10 cellular contexts compared by ENCODE assay signal in the genomic region with DNA sequence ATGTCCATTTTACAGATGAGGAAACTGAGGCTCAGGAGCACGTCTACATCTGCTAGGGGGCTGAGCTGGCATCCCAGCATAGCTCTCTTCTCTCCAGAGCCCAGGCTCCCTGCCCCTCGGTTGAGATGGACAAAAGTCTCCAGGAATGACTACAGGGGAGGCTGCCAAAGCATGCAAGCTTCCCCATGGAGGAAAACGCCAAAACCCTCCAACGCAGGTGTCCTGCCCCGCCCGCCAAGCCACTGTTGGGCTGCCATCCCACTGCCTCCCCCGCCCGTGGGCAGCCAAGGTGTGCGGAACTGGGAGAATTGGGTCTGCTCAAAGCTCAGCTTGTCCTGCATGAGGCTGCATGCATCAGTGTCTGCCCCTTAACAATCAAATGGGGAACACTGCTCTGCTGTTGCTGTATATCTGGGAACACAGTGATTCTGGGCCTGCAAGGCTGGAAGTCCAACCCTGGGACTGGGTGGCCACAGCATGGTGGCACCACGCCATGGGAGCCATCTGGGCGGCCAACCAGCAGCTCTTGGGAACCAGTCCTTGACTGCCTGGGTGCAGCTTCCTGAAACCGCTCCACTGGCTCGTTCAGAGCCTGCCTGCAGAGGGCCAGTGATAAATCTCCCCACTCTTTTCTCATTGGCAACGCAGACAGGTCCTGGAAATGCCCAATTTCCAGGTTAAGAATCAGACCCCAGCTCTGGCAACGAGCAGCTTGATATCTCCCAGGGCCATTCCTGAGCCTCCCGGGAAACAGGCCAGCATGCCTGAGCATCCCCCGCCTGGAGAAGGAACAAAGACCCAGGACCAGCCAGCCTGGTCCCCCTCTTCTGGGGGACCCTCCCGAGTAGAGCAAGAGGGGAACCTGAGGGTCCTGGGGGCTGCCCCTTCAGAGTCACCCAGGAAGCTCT. TPM values are rescaled to one million over a fixed set of nuclear protein-coding genes. Genes with fewer than 3 reads are reported as not detected.
A peak's percentile ranks its signal among the peaks of the same experiment; 100 is the strongest.
DNase-seq lines count a peak whose midpoint lies in the region; ATAC-seq, FAIRE-seq and TF ChIP-seq lines count a peak whose summit lies in the region.
"Had no signal": no experiment of that assay in that cellular context is flagged by ENCODE, and none has a peak within 500 bp of the region (broad histone marks: within the 10 kb centered on the region; RNA-seq: fewer than 3 reads in every experiment).

No MANE protein-coding gene starts in this region.

- ATAC-seq in HG02884 (IDR thresholded peaks at IDR 0.05; ENCODE audit: unreplicated experiment) = no peak

- no peaks in the 10 kb centered on the region for H3K27me3 Mint-ChIP-seq in activated CD4-positive, alpha-beta memory T cell treated with anti-CD3 and anti-CD28 coated beads, Interleukin-2, amount 10 ng/mL, durations not matched to agents 7 days and 5 days

- POLR2A ChIA-PET in activated CD4-positive, alpha-beta memory T cell treated with anti-CD3 and anti-CD28 coated beads, Interleukin-2, amount 10 ng/mL, durations not matched to agents 7 days and 5 days (lab: Charles Lee) = interaction anchor here (1.3 to 12.7 kb wide), 6 partner anchors 9 to 86 kb away, joined by 3 to 148 read pairs (median 6); a partner anchor contains a TSS

- 52 to 72% (median 56%) methylated on average over 17 to 18 of the region's 18 CpGs for whole genome bisulfite sequencing in small intestine, 3 donors

- peaks cover 18 to 30% of the 10 kb centered on the region in 2 donors for H3K4me1 ChIP-seq in small intestine (ENCODE audit: control insufficient read depth in 2 of 2, insufficient read depth in 1 of 2, low read depth in 1 of 2, low read length in 1 of 2)

- FAIRE-seq in small intestine (lab: Jason Lieb, UNC) = no peak
- FAIRE-seq: GM18507 had no signal

- H3K9me3 Mint-ChIP-seq in activated CD4-positive, alpha-beta memory T cell treated with anti-CD3 and anti-CD28 coated beads, Interleukin-2, amount 10 ng/mL, durations not matched to agents 7 days and 5 days = no peaks in the 10 kb centered on the region

- CTCF ChIA-PET in activated CD4-positive, alpha-beta memory T cell treated with anti-CD3 and anti-CD28 coated beads, Interleukin-2, amount 10 ng/mL, durations not matched to agents 7 days and 5 days (lab: Charles Lee) = interaction anchor here (3.7 to 8.3 kb wide), 2 partner anchors 26 to 30 kb away, joined by 28 to 93 read pairs; no protein-coding TSS in a partner anchor

- H3K27ac ChIP-seq in small intestine (ENCODE audit: low read depth in 1 of 2, low read length in 1 of 2) = peak overlapping the region; percentile 52 to 76
- H3K27ac ChIP-seq in WERI-Rb-1 = no peak overlapping the region

- no peak overlapping the region for H3K4me3 Mint-ChIP-seq in activated CD4-positive, alpha-beta memory T cell treated with anti-CD3 and anti-CD28 coated beads, Interleukin-2, amount 10 ng/mL, durations not matched to agents 7 days and 5 days

- H3K4me1 Mint-ChIP-seq in activated CD4-positive, alpha-beta memory T cell treated with anti-CD3 and anti-CD28 coated beads, Interleukin-2, amount 10 ng/mL, durations not matched to agents 7 days and 5 days = peaks cover 88% of the 10 kb centered on the region

- H3K4me3 ChIP-seq in small intestine (ENCODE audit: low read depth in 1 of 2, low read length in 2 of 2) (no peak overlapping the region), WERI-Rb-1 (ENCODE audit: low read depth, low read length) (no peak overlapping the region)

- DNase-seq in GM04504 (ENCODE audit: low read depth) = peak; percentile 48
- DNase-seq in activated CD4-positive, alpha-beta memory T cell treated with anti-CD3 and anti-CD28 coated beads, Interleukin-2, amount 10 ng/mL, durations not matched to agents 7 days and 5 days = no peak
- peak in 44 of 51 donors; percentile 28 to 93 (median 78) for DNase-seq in hypothalamus (lab: John Stamatoyannopoulos, UW)
- DNase-seq in small intestine = peak; percentile 55
- no peak for DNase-seq in ureter (ENCODE audit: low spot score)
- no peak for DNase-seq in WERI-Rb-1
- DNase-seq: amniotic stem cell, MV-4-11 had no signal

- H3K36me3 ChIP-seq in small intestine (ENCODE audit: control insufficient read depth in 2 of 2, insufficient read depth in 2 of 2, low read length in 2 of 2) (no peaks in the 10 kb centered on the region), WERI-Rb-1 (peaks cover 3% of the 10 kb centered on the region; the same call in 1 of the 2 replicates)

- TF ChIP-seq CTCF in WERI-Rb-1 (IDR thresholded peaks at IDR 0.05; ENCODE audit: low read depth, low read length) = no peak

- H3K27me3 ChIP-seq in small intestine (ENCODE audit: control insufficient read depth in 2 of 2, insufficient read depth in 2 of 2, low read length in 2 of 2) (no peaks in the 10 kb centered on the region), WERI-Rb-1 (ENCODE audit: insufficient read depth, low read depth, severe bottlenecking) (no peaks in the 10 kb centered on the region)

- H3K9me3 ChIP-seq in small intestine (ENCODE audit: control insufficient read depth, low read depth) (no peaks in the 10 kb centered on the region), WERI-Rb-1 (ENCODE audit: severe bottlenecking) (no peaks in the 10 kb centered on the region)

- peak overlapping the region; percentile 87 for H3K27ac Mint-ChIP-seq in activated CD4-positive, alpha-beta memory T cell treated with anti-CD3 and anti-CD28 coated beads, Interleukin-2, amount 10 ng/mL, durations not matched to agents 7 days and 5 days

- H3K36me3 Mint-ChIP-seq in activated CD4-positive, alpha-beta memory T cell treated with anti-CD3 and anti-CD28 coated beads, Interleukin-2, amount 10 ng/mL, durations not matched to agents 7 days and 5 days (ENCODE audit: low read depth) = peaks cover 9% of the 10 kb centered on the region

RNA-seq across cellular contexts. Expression of a gene that starts 3.5 kb away (rescaled TPM):
- total RNA-seq in activated CD4-positive, alpha-beta memory T cell treated with anti-CD3 and anti-CD28 coated beads, Interleukin-2, amount 10 ng/mL, durations not matched to agents 7 days and 5 days = 100 to 1,000 TPM; 113 to 123 TPM
- polyA plus RNA-seq in small intestine = 10 to 100 TPM; 33.0 to 49.0 (median 36.4) TPM
- 57.9 TPM for total RNA-seq in ureter

RNA-seq across cellular contexts. Expression of a gene that starts 46.2 kb away (rescaled TPM):
- 1 to 10 TPM; 2.5 to 3.9 TPM for total RNA-seq in activated CD4-positive, alpha-beta memory T cell treated with anti-CD3 and anti-CD28 coated beads, Interleukin-2, amount 10 ng/mL, durations not matched to agents 7 days and 5 days
- 1 to 10 TPM in 2 of 3 donors, under 1 TPM in 1; 0.45 to 7.6 (median 6.2) TPM for polyA plus RNA-seq in small intestine
- total RNA-seq in ureter = 17.2 TPM

RNA-seq across cellular contexts. Expression of a gene that starts 55.7 kb away (rescaled TPM):
- total RNA-seq in activated CD4-positive, alpha-beta memory T cell treated with anti-CD3 and anti-CD28 coated beads, Interleukin-2, amount 10 ng/mL, durations not matched to agents 7 days and 5 days = 1 to 10 TPM; 1.1 to 1.4 TPM
- 1 to 10 TPM; 2.8 to 7.4 (median 3.2) TPM for polyA plus RNA-seq in small intestine
- total RNA-seq in ureter = 3.0 TPM

Comparison
In these comparisons a context has a peak if more than half of its experiments do, and no peak if none do; other contexts are left out.
1. DNase-seq: peak in GM04504 (single experiment), hypothalamus (44 of 51) and small intestine (single experiment); none in activated CD4-positive, alpha-beta memory T cell treated with anti-CD3 and anti-CD28 coated beads, Interleukin-2, amount 10 ng/mL, durations not matched to agents 7 days and 5 days (single experiment), ureter (single experiment) and WERI-Rb-1 (single experiment).